Comparison of ENCODE assay signal across 8 cellular contexts in the genomic region with DNA sequence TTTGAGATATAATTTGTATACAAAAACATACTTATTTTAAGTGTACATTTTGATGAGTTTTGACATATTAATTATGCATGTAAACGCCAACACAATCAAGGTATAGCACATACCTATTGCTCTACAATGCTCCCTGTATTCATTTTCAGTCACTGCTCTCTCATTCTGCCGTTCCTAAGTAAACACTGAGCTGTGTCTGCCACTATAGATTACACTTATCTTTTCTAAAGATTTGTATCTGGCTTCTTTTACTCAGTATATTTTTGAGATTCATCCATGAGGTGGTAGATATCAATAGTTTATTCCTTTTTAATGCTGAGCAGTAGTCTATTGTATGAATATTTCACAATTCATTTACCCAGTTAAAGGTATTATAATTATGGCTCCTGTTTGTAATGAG.
"Had no signal": no experiment of that assay in that cellular context is flagged by ENCODE, and none has a peak within 500 bp of the region (broad histone marks: within the 10 kb centered on the region; RNA-seq: fewer than 3 reads in every experiment).

No MANE protein-coding gene starts in this region.

- DNase-seq: GDM1, GF-D8 had no signal

- FAIRE-seq: G401.6, GM12878, GM12891, GM12892, GM18507, GM19239 had no signal

- H3K4me3 ChIP-seq: GM12878 had no signal

- ATAC-seq: GM12878 had no signal
